12 cellular contexts compared by ENCODE assay signal in genomic region chr15:76993114-76993715, GRCh38. TPM values are rescaled to one million over a fixed set of nuclear protein-coding genes. Genes with fewer than 3 reads are reported as not detected.
DNase-seq lines count a peak whose midpoint lies in the region; ATAC-seq and TF ChIP-seq lines count a peak whose summit lies in the region.
"Had no signal": no experiment of that assay in that cellular context is flagged by ENCODE, and none has a peak within 500 bp of the region (broad histone marks: within the 10 kb centered on the region; RNA-seq: fewer than 3 reads in every experiment).

No MANE protein-coding gene starts in this region.

- POLR2A ChIA-PET in naive thymus-derived CD4-positive, alpha-beta T cell (lab: Charles Lee) = interaction anchor here (0.5 to 2.2 kb wide), 7 partner anchors 10 to 62 kb away, joined by 3 to 9 read pairs (median 8); partner anchors contain the start of gene RCN2
- POLR2A ChIA-PET in OCI-LY7 (lab: Charles Lee) = interaction anchor here (0.5 kb wide), 1 partner anchor 12 kb away, joined by 5 read pairs; no protein-coding TSS in a partner anchor

- H2AFZ ChIP-seq in hepatocyte (no peak overlapping the region), OCI-LY7 (ENCODE audit: low read length) (no peak overlapping the region), Karpas-422 (ENCODE audit: low read length) (no peak overlapping the region)

- 93 to 95% methylated on average over 6 of the region's 6 CpGs for WGBS in heart right ventricle, 2 donors
- WGBS in hepatocyte (ENCODE audit: low lambda C conversion rate, missing lambda C conversion rate) = 89% methylated on average over 6 of the region's 6 CpGs

- peak; percentile 76 for DNase-seq in cardiac septum (ENCODE audit: low spot score)
- DNase-seq in heart right ventricle = no peak
- no peak for DNase-seq in activated T-cell treated with anti-CD3 and anti-CD28 coated beads, Interleukin-2, amount 50 U/mL, for 72 hours
- peak in 1 of 9 donors; percentile 18 for DNase-seq in naive thymus-derived CD4-positive, alpha-beta T cell
- DNase-seq in hepatocyte (ENCODE audit: low spot score) = no peak
- DNase-seq in OCI-LY7 (ENCODE audit: low spot score) = no peak
- DNase-seq in Karpas-422 = no peak
- DNase-seq: NCI-H2029, NCI-H69 had no signal

- no peaks in the 10 kb centered on the region for H3K36me3 ChIP-seq in heart right ventricle
- no peaks in the 10 kb centered on the region for H3K36me3 ChIP-seq in naive thymus-derived CD4-positive, alpha-beta T cell (ENCODE audit: control insufficient read depth in 2 of 3, insufficient read depth in 3 of 3, low read length in 3 of 3)
- no peaks in the 10 kb centered on the region for H3K36me3 ChIP-seq in hepatocyte (replicated peaks; ENCODE audit: insufficient read depth, low read depth)
- H3K36me3 ChIP-seq in OCI-LY7 (ENCODE audit: insufficient read depth, low read length) = no peaks in the 10 kb centered on the region
- H3K36me3 ChIP-seq in Karpas-422 (ENCODE audit: insufficient read depth, low read length) = no peaks in the 10 kb centered on the region
- H3K36me3 ChIP-seq: thoracic aorta had no signal

- no peaks in the 10 kb centered on the region for H3K27me3 Mint-ChIP-seq in activated T-cell treated with anti-CD3 and anti-CD28 coated beads, Interleukin-2, amount 50 U/mL, for 72 hours (ENCODE audit: low read depth)
- no peaks in the 10 kb centered on the region for H3K27me3 Mint-ChIP-seq in naive thymus-derived CD4-positive, alpha-beta T cell

- H4K20me1 ChIP-seq in hepatocyte (ENCODE audit: insufficient read depth, poor library complexity, severe bottlenecking) = no peaks in the 10 kb centered on the region
- H4K20me1 ChIP-seq in OCI-LY7 (ENCODE audit: insufficient read depth, low read length) = no peaks in the 10 kb centered on the region
- H4K20me1 ChIP-seq in Karpas-422 (ENCODE audit: insufficient read depth, low read depth, low read length) = no peaks in the 10 kb centered on the region

- H3K27ac ChIP-seq in heart right ventricle = peak overlapping the region in 1 of 10 donors; percentile 93
- peak overlapping the region; percentile 80 for H3K27ac ChIP-seq in naive thymus-derived CD4-positive, alpha-beta T cell (ENCODE audit: low read depth, low read length)
- H3K27ac ChIP-seq in hepatocyte = no peak overlapping the region
- H3K27ac ChIP-seq in OCI-LY7 (ENCODE audit: low read depth, low read length, poor library complexity, severe bottlenecking) = no peak overlapping the region
- H3K27ac ChIP-seq in Karpas-422 (ENCODE audit: low read length) = no peak overlapping the region

- ATAC-seq in heart right ventricle (no peak), GM21390 (IDR thresholded peaks at IDR 0.05; ENCODE audit: unreplicated experiment) (no peak)
- no peak for ATAC-seq in activated T-cell treated with anti-CD3 and anti-CD28 coated beads, Interleukin-2, amount 50 U/mL, for 72 hours (replicated peaks in 1 of 2)
- ATAC-seq in naive thymus-derived CD4-positive, alpha-beta T cell = no peak

- peaks cover 74% of the 10 kb centered on the region for H3K4me1 Mint-ChIP-seq in activated T-cell treated with anti-CD3 and anti-CD28 coated beads, Interleukin-2, amount 50 U/mL, for 72 hours (ENCODE audit: low read depth)
- H3K4me1 Mint-ChIP-seq in naive thymus-derived CD4-positive, alpha-beta T cell = peaks cover 54 to 73% (median 60%) of the 10 kb centered on the region in 7 donors

- H3K27me3 ChIP-seq in heart right ventricle (no peaks in the 10 kb centered on the region), hepatocyte (no peaks in the 10 kb centered on the region), Karpas-422 (ENCODE audit: low read length) (no peaks in the 10 kb centered on the region)
- no peaks in the 10 kb centered on the region for H3K27me3 ChIP-seq in naive thymus-derived CD4-positive, alpha-beta T cell (ENCODE audit: control insufficient read depth in 2 of 2, insufficient read depth in 2 of 2, low read length in 2 of 2)

- intact Hi-C loops in cardiac septum (cut with DNase I) (no loop called here), heart right ventricle (cut with DNase I) (no loop called here), OCI-LY7 (cut with micrococcal nuclease; ENCODE audit: unreplicated experiment) (no loop called here)
- intact Hi-C loops in naive thymus-derived CD4-positive, alpha-beta T cell (cut with micrococcal nuclease) = no loop called here

- no peak overlapping the region for H3K4me3 ChIP-seq in heart right ventricle
- no peak overlapping the region for H3K4me3 ChIP-seq in naive thymus-derived CD4-positive, alpha-beta T cell (ENCODE audit: low read length)
- no peak overlapping the region for H3K4me3 ChIP-seq in hepatocyte
- H3K4me3 ChIP-seq in OCI-LY7 (ENCODE audit: low read depth, low read length, poor library complexity, severe bottlenecking) = no peak overlapping the region
- H3K4me3 ChIP-seq in Karpas-422 (ENCODE audit: low read length) = no peak overlapping the region
- H3K4me3 ChIP-seq: smooth muscle cell, thoracic aorta had no signal

- H3K9ac ChIP-seq in Karpas-422 (ENCODE audit: low read length) = no peak overlapping the region

- CTCF ChIA-PET in naive thymus-derived CD4-positive, alpha-beta T cell (lab: Charles Lee) = interaction anchor here (2.5 kb wide), 1 partner anchor 19 kb away, joined by 14 read pairs; no protein-coding TSS in a partner anchor
- CTCF ChIA-PET in OCI-LY7 (lab: Charles Lee; ENCODE audit: unreplicated experiment) = no interaction called here

- H3K36me3 Mint-ChIP-seq in activated T-cell treated with anti-CD3 and anti-CD28 coated beads, Interleukin-2, amount 50 U/mL, for 72 hours (ENCODE audit: insufficient read depth in 2 of 2) = peaks cover 2 to 6% of the 10 kb centered on the region in 2 donors
- H3K36me3 Mint-ChIP-seq in naive thymus-derived CD4-positive, alpha-beta T cell = peaks cover 0 to 19% (median 0%) of the 10 kb centered on the region in 5 donors

- H3K9me2 ChIP-seq in hepatocyte (replicated peaks; ENCODE audit: insufficient read depth) (no peaks in the 10 kb centered on the region), OCI-LY7 (ENCODE audit: insufficient read depth, low read length) (no peaks in the 10 kb centered on the region), Karpas-422 (replicated peaks; ENCODE audit: insufficient read depth, low read length) (no peaks in the 10 kb centered on the region)

- H3K4me2 ChIP-seq in hepatocyte (no peak overlapping the region), OCI-LY7 (ENCODE audit: low read length) (no peak overlapping the region), Karpas-422 (ENCODE audit: low read depth, low read length, poor library complexity, severe bottlenecking) (no peak overlapping the region)
- H3K4me2 ChIP-seq: smooth muscle cell had no signal

- H3K9me3 Mint-ChIP-seq in activated T-cell treated with anti-CD3 and anti-CD28 coated beads, Interleukin-2, amount 50 U/mL, for 72 hours = no peaks in the 10 kb centered on the region
- peaks cover 0 to 2% (median 0%) of the 10 kb centered on the region in 11 donors for H3K9me3 Mint-ChIP-seq in naive thymus-derived CD4-positive, alpha-beta T cell

- no TSS peak for BruUV-seq in OCI-LY7 (replicated peaks; lab: Mats Ljungman, UMichigan)

- H3K4me1 ChIP-seq in heart right ventricle (peaks cover 7 to 90% (median 21%) of the 10 kb centered on the region in 9 donors), hepatocyte (ENCODE audit: insufficient read depth) (no peaks in the 10 kb centered on the region), OCI-LY7 (ENCODE audit: insufficient read depth, low read length, poor library complexity, severe bottlenecking) (peaks cover 24% of the 10 kb centered on the region), Karpas-422 (ENCODE audit: low read length) (peaks cover 56% of the 10 kb centered on the region)
- peaks cover 45 to 54% of the 10 kb centered on the region in 2 donors for H3K4me1 ChIP-seq in naive thymus-derived CD4-positive, alpha-beta T cell (ENCODE audit: control insufficient read depth in 2 of 2, insufficient read depth in 2 of 2, low read length in 2 of 2)

- TF ChIP-seq CTCF in heart right ventricle (IDR thresholded peaks at IDR 0.05) (no peak), hepatocyte (IDR thresholded peaks at IDR 0.05; ENCODE audit: poor library complexity) (no peak), OCI-LY7 (conservative IDR thresholded peaks at IDR 0.05; ENCODE audit: low read length) (no peak)

- H3K9me3 ChIP-seq in heart right ventricle (no peaks in the 10 kb centered on the region), hepatocyte (ENCODE audit: low read depth) (no peaks in the 10 kb centered on the region), OCI-LY7 (ENCODE audit: low read length) (no peaks in the 10 kb centered on the region), Karpas-422 (ENCODE audit: low read length) (no peaks in the 10 kb centered on the region)
- H3K9me3 ChIP-seq in naive thymus-derived CD4-positive, alpha-beta T cell (ENCODE audit: control insufficient read depth in 2 of 3, low read length in 3 of 3) = no peaks in the 10 kb centered on the region
- H3K9me3 ChIP-seq: thoracic aorta had no signal

- peak overlapping the region; percentile 91 for H3K27ac Mint-ChIP-seq in activated T-cell treated with anti-CD3 and anti-CD28 coated beads, Interleukin-2, amount 50 U/mL, for 72 hours
- H3K27ac Mint-ChIP-seq in naive thymus-derived CD4-positive, alpha-beta T cell = peak overlapping the region; percentile 88 to 98 (median 96)

- H3K79me2 ChIP-seq in hepatocyte (no peaks in the 10 kb centered on the region), OCI-LY7 (ENCODE audit: insufficient read depth, low read depth, low read length) (no peaks in the 10 kb centered on the region), Karpas-422 (ENCODE audit: low read length) (peaks cover 17% of the 10 kb centered on the region)

- H3K4me3 Mint-ChIP-seq in activated T-cell treated with anti-CD3 and anti-CD28 coated beads, Interleukin-2, amount 50 U/mL, for 72 hours = peak overlapping the region; percentile 96 to 98
- peak overlapping the region; percentile 19 to 99 (median 94) for H3K4me3 Mint-ChIP-seq in naive thymus-derived CD4-positive, alpha-beta T cell

RNA-seq across cellular contexts. Expression of gene PSTPIP1, which starts 1.7 kb away (rescaled TPM):
- total RNA-seq in cardiac septum (2.7 TPM), heart right ventricle (10 to 100 TPM in 1 of 10 donors, 1 to 10 TPM in 8, not detected in 1; 1.3 to 10.4 (median 2.9) TPM), hepatocyte (not detected in 2 replicates), OCI-LY7 (2022) (23.6 and 27.4 TPM in 2 replicates)
- polyA plus RNA-seq in heart right ventricle (1 to 10 TPM; 2.4 to 7.8 TPM), hepatocyte (0.69 TPM in 1 of 2 replicates, not detected in the other)
- 100 to 1,000 TPM; 141 to 152 TPM for total RNA-seq in activated T-cell treated with anti-CD3 and anti-CD28 coated beads, Interleukin-2, amount 50 U/mL, for 72 hours
- total RNA-seq in naive thymus-derived CD4-positive, alpha-beta T cell = 100 to 1,000 TPM; 101 to 182 (median 146) TPM
- polyA plus RNA-seq in naive thymus-derived CD4-positive, alpha-beta T cell = 10 to 100 TPM; 29.1 to 38.2 TPM
- total RNA-seq in OCI-LY7 (2014; rRNA removed; shearing (Covaris generic)) = 1.5 and 1.8 TPM in 2 replicates
- 13.1 and 40.4 TPM in 2 replicates for total RNA-seq in Karpas-422 (2014; rRNA removed; shearing (Covaris generic); ENCODE audit: low replicate concordance)
- total RNA-seq: smooth muscle cell had no signal
